Comparison of ENCODE assay signal across 8 cellular contexts in genomic region chr6:140774080-140774505, GRCh38.
A peak's percentile ranks its signal among the peaks of the same experiment; 100 is the strongest.
DNase-seq lines count a peak whose midpoint lies in the region; ATAC-seq lines count a peak whose summit lies in the region.

No MANE protein-coding gene starts in this region.

- H3K27me3 Mint-ChIP-seq in activated T-helper 1 cell treated with anti-CD3 and anti-CD28 coated beads, Interleukin-12 subunit alpha, Interleukin-12 subunit beta, Interleukin-2, Interleukin-4 antibody, amounts not matched to agents 30 ng/mL and 10 ng/mL and 1 ng/mL, durations not matched to agents 14 hours and 24 hours and 36 hours (ENCODE audit: insufficient read depth) = peaks cover 7% of the 10 kb centered on the region

- peaks cover 23% of the 10 kb centered on the region for H3K4me1 Mint-ChIP-seq in activated T-helper 1 cell treated with anti-CD3 and anti-CD28 coated beads, Interleukin-12 subunit alpha, Interleukin-12 subunit beta, Interleukin-2, Interleukin-4 antibody, amounts not matched to agents 30 ng/mL and 10 ng/mL and 1 ng/mL, durations not matched to agents 14 hours and 24 hours and 36 hours (ENCODE audit: low read depth)

- peak; percentile 46 for DNase-seq in GM03348 (ENCODE audit: low spot score)
- DNase-seq in activated T-helper 1 cell treated with anti-CD3 and anti-CD28 coated beads, Interleukin-12 subunit alpha, Interleukin-12 subunit beta, Interleukin-2, Interleukin-4 antibody, amounts not matched to agents 30 ng/mL and 10 ng/mL and 1 ng/mL, durations not matched to agents 14 hours and 24 hours and 36 hours (ENCODE audit: low spot score) = peak; percentile 6
- DNase-seq in lung microvascular endothelial cell (ENCODE audit: low read depth in 2 of 2) = peak; percentile 70 to 86
- no peak for DNase-seq in globus pallidus (ENCODE audit: low spot score)
- no peak for DNase-seq in NCI-H187 treated with DMSO at 0.1 percent for 48 hours (lab: John Stamatoyannopoulos, UW)
- no peak for DNase-seq in activated CD4-positive, alpha-beta T cell treated with anti-CD3 and anti-CD28 coated beads for 1 hour

- peaks cover 29% of the 10 kb centered on the region for H3K9me3 Mint-ChIP-seq in activated T-helper 1 cell treated with anti-CD3 and anti-CD28 coated beads, Interleukin-12 subunit alpha, Interleukin-12 subunit beta, Interleukin-2, Interleukin-4 antibody, amounts not matched to agents 30 ng/mL and 10 ng/mL and 1 ng/mL, durations not matched to agents 14 hours and 24 hours and 36 hours

- H3K4me3 Mint-ChIP-seq in activated T-helper 1 cell treated with anti-CD3 and anti-CD28 coated beads, Interleukin-12 subunit alpha, Interleukin-12 subunit beta, Interleukin-2, Interleukin-4 antibody, amounts not matched to agents 30 ng/mL and 10 ng/mL and 1 ng/mL, durations not matched to agents 14 hours and 24 hours and 36 hours = no peak overlapping the region

- ATAC-seq in GM21360 (IDR thresholded peaks at IDR 0.05; ENCODE audit: unreplicated experiment) (peak; percentile 99), HG03460 (IDR thresholded peaks at IDR 0.05; ENCODE audit: unreplicated experiment) (peak; percentile 99)

- H3K36me3 Mint-ChIP-seq in activated T-helper 1 cell treated with anti-CD3 and anti-CD28 coated beads, Interleukin-12 subunit alpha, Interleukin-12 subunit beta, Interleukin-2, Interleukin-4 antibody, amounts not matched to agents 30 ng/mL and 10 ng/mL and 1 ng/mL, durations not matched to agents 14 hours and 24 hours and 36 hours (ENCODE audit: low read depth) = no peaks in the 10 kb centered on the region

- H3K27ac Mint-ChIP-seq in activated T-helper 1 cell treated with anti-CD3 and anti-CD28 coated beads, Interleukin-12 subunit alpha, Interleukin-12 subunit beta, Interleukin-2, Interleukin-4 antibody, amounts not matched to agents 30 ng/mL and 10 ng/mL and 1 ng/mL, durations not matched to agents 14 hours and 24 hours and 36 hours = no peak overlapping the region

- intact Hi-C loops in activated T-helper 1 cell treated with anti-CD3 and anti-CD28 coated beads, Interleukin-12 subunit alpha, Interleukin-12 subunit beta, Interleukin-2, Interleukin-4 antibody, amounts not matched to agents 30 ng/mL and 10 ng/mL and 1 ng/mL, durations not matched to agents 14 hours and 24 hours and 36 hours (cut with micrococcal nuclease) = loop anchor here (1.0 kb wide), 3 partner anchors 35 to 1401 kb away; no protein-coding TSS in a partner anchor

Comparison
In these comparisons a context has a peak if more than half of its experiments do, and no peak if none do; other contexts are left out.
1. DNase-seq: peak in GM03348 (single experiment), activated T-helper 1 cell treated with anti-CD3 and anti-CD28 coated beads, Interleukin-12 subunit alpha, Interleukin-12 subunit beta, Interleukin-2, Interleukin-4 antibody, amounts not matched to agents 30 ng/mL and 10 ng/mL and 1 ng/mL, durations not matched to agents 14 hours and 24 hours and 36 hours (single experiment) and lung microvascular endothelial cell (2 of 2); none in globus pallidus (single experiment), NCI-H187 treated with DMSO at 0.1 percent for 48 hours (single experiment) and activated CD4-positive, alpha-beta T cell treated with anti-CD3 and anti-CD28 coated beads for 1 hour (single experiment).